ENCODE assay signal across 7 cellular contexts in genomic region chr7:92830532-92831110, GRCh38. TPM values are rescaled to one million over a fixed set of nuclear protein-coding genes. Genes with fewer than 3 reads are reported as not detected.
DNase-seq lines count a peak whose midpoint lies in the region; ATAC-seq and TF ChIP-seq lines count a peak whose summit lies in the region.

No MANE protein-coding gene starts in this region.

- H3K9ac ChIP-seq in ES-I3 (ENCODE audit: low read depth, low read length) (peak overlapping the region; percentile 70; the same call in 1 of the 2 replicates), MM.1S (ENCODE audit: low read length) (no peak overlapping the region; the same call in 1 of the 2 replicates)

- H3K4me3 Mint-ChIP-seq in nephron: peak overlapping the region; percentile 90 to 99 (median 97)

- DNase-seq in MM.1S (no peak), adrenal gland (no peak), NCI-H1105 (lab: John Stamatoyannopoulos, UW) (no peak), MG63 (no peak)

- H3K9me2 ChIP-seq in MM.1S (replicated peaks; ENCODE audit: insufficient read depth, low read length): no peaks in the 10 kb centered on the region

- H3F3A ChIP-seq in MM.1S (ENCODE audit: insufficient read depth, low read length): peaks cover 17% of the 10 kb centered on the region

- H4K20me1 ChIP-seq in MM.1S (ENCODE audit: insufficient read depth, low read length): no peaks in the 10 kb centered on the region

- H3K27ac ChIP-seq in MM.1S (ENCODE audit: low read length) (no peak overlapping the region), adrenal gland (peak overlapping the region in 3 of 5 donors; percentile 19 to 90 (median 89))

- H3K4me1 ChIP-seq in ES-I3 (ENCODE audit: insufficient read depth, low read length): peaks cover 25% of the 10 kb centered on the region
- H3K4me1 ChIP-seq in MM.1S (ENCODE audit: low read length): peaks cover 12% of the 10 kb centered on the region
- peaks cover 27 to 62% of the 10 kb centered on the region in 2 donors for H3K4me1 ChIP-seq in adrenal gland (replicated peaks in 1 of 2)

- H3K4me3 ChIP-seq in MM.1S (ENCODE audit: low read length) (peak overlapping the region; percentile 90), adrenal gland (peak overlapping the region in 1 of 4 donors; percentile 90), MG63 (no peak overlapping the region; the same call in 1 of the 2 replicates)

- H3K36me3 ChIP-seq in ES-I3 (ENCODE audit: insufficient read depth, low read length) (no peaks in the 10 kb centered on the region), MM.1S (replicated peaks; ENCODE audit: insufficient read depth, low read length) (peaks cover 3% of the 10 kb centered on the region; the same call in 1 of the 2 replicates), adrenal gland (replicated peaks in 1 of 2) (no peaks in the 10 kb centered on the region), MG63 (peaks cover 59% of the 10 kb centered on the region)

- H3K4me2 ChIP-seq in MM.1S (ENCODE audit: low read depth, low read length): peak overlapping the region; percentile 78; the same call in 1 of the 2 replicates

- peaks cover 55% of the 10 kb centered on the region for H3K4me1 Mint-ChIP-seq in nephron

- TF ChIP-seq CTCF in MM.1S (IDR thresholded peaks at IDR 0.05; ENCODE audit: low read length) (no peak), adrenal gland (IDR thresholded peaks at IDR 0.05) (no peak), nephron (IDR thresholded peaks at IDR 0.05; ENCODE audit: unreplicated experiment in 3 of 3) (no peak)

- H3K9me3 ChIP-seq in ES-I3 (ENCODE audit: control insufficient read depth, insufficient read depth, low read length) (no peaks in the 10 kb centered on the region), MM.1S (replicated peaks; ENCODE audit: insufficient read depth, low read length) (no peaks in the 10 kb centered on the region), adrenal gland (replicated peaks in 1 of 3) (no peaks in the 10 kb centered on the region), MG63 (no peaks in the 10 kb centered on the region)

- H3K79me2 ChIP-seq in MM.1S (ENCODE audit: low read length): peaks cover 100% of the 10 kb centered on the region

- ATAC-seq in HG03175 (IDR thresholded peaks at IDR 0.05; ENCODE audit: unreplicated experiment): no peak

- H3K27me3 ChIP-seq in MM.1S (replicated peaks; ENCODE audit: insufficient read depth, low read length) (no peaks in the 10 kb centered on the region), adrenal gland (no peaks in the 10 kb centered on the region), MG63 (no peaks in the 10 kb centered on the region)

- H3K27ac Mint-ChIP-seq in nephron: peak overlapping the region in 1 of 3 experiments; percentile 100

- WGBS in adrenal gland, 4 donors: 41 to 54% (median 46%) methylated on average over 6 of the region's 6 CpGs

- no peaks in the 10 kb centered on the region for H3K9me3 Mint-ChIP-seq in nephron

- H2AFZ ChIP-seq in MM.1S (ENCODE audit: low read length): no peak overlapping the region

- no peaks in the 10 kb centered on the region for H3K27me3 Mint-ChIP-seq in nephron (ENCODE audit: low read depth)

- peaks cover 24% of the 10 kb centered on the region for H3K36me3 Mint-ChIP-seq in nephron (ENCODE audit: low read depth)

- intact Hi-C loops in adrenal gland (cut with DNase I): loop anchor here (5.0 to 10.0 kb wide), 3 partner anchors 138 to 213 kb away; no protein-coding TSS in a partner anchor

- no peak for TF ChIP-seq POLR2A in adrenal gland (IDR thresholded peaks at IDR 0.05)

RNA-seq across cellular contexts. Expression of gene CDK6, which starts 5.8 kb away (rescaled TPM):
- 10 to 100 TPM; 18.2 to 61.7 (median 41.6) TPM for total RNA-seq in adrenal gland
- polyA plus RNA-seq in adrenal gland: 10 to 100 TPM in 1 of 3 donors, 1 to 10 TPM in 2; 2.5 to 12.9 (median 4.3) TPM
- 30.7 and 38.1 TPM in 2 replicates for total RNA-seq in MG63 (2014; rRNA removed; shearing (Covaris generic); ENCODE audit: low replicate concordance)
